In the genomic region with DNA sequence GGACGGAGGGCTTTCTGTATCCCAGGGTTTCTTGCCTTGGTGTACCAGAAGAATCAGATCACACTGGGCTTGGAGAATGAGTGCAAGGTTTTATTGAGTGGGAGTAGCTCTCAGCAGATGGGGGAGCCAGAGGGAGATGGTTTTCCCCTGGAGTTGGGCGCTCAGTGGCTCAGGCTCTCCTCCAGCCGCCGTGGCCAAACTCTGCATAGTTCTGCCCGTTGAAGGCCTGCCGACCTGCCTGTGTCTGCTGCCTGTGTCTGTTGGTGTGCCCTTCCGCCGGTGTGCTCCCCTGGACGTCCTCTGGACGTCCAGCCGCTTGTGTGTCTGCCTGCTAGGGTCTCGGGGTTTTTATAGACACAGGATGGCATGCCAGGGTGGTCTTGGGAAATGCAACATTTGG, we compare ENCODE assay signal across 2 cellular contexts.
TF ChIP-seq lines count a peak whose summit lies in the region.

No MANE protein-coding gene starts in this region.

TF ChIP-seq in HepG2, 621 proteins besides CTCF, POLR2A, EP300 and RAD21:
- TF ChIP-seq ZNF773 (CRISPR knock-in tag; IDR thresholded peaks at IDR 0.05; ENCODE audit: borderline replicate concordance), result no peak
- no peak for TF ChIP-seq SMARCE1 (IDR thresholded peaks at IDR 0.05; ENCODE audit: borderline replicate concordance)
- no peak for TF ChIP-seq CBX5 (CRISPR knock-in tag; IDR thresholded peaks at IDR 0.05; ENCODE audit: borderline replicate concordance)
- 0 out of 2 replicates have a peak, but pooled peaks have one; percentile 18 for TF ChIP-seq THAP11 (CRISPR knock-in tag; IDR thresholded peaks at IDR 0.05)
- TF ChIP-seq, protein P1, sequence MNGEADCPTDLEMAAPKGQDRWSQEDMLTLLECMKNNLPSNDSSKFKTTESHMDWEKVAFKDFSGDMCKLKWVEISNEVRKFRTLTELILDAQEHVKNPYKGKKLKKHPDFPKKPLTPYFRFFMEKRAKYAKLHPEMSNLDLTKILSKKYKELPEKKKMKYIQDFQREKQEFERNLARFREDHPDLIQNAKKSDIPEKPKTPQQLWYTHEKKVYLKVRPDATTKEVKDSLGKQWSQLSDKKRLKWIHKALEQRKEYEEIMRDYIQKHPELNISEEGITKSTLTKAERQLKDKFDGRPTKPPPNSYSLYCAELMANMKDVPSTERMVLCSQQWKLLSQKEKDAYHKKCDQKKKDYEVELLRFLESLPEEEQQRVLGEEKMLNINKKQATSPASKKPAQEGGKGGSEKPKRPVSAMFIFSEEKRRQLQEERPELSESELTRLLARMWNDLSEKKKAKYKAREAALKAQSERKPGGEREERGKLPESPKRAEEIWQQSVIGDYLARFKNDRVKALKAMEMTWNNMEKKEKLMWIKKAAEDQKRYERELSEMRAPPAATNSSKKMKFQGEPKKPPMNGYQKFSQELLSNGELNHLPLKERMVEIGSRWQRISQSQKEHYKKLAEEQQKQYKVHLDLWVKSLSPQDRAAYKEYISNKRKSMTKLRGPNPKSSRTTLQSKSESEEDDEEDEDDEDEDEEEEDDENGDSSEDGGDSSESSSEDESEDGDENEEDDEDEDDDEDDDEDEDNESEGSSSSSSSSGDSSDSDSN (CRISPR knock-in tag; IDR thresholded peaks at IDR 0.05), result peak; percentile 19; the same call in 1 of the 2 replicates
- no peak for TF ChIP-seq MED13 (CRISPR knock-in tag; IDR thresholded peaks at IDR 0.05)
- TF ChIP-seq SMAD1 (CRISPR knock-in tag; IDR thresholded peaks at IDR 0.05; ENCODE audit: borderline replicate concordance, low read depth), result no peak
- TF ChIP-seq, protein P2, sequence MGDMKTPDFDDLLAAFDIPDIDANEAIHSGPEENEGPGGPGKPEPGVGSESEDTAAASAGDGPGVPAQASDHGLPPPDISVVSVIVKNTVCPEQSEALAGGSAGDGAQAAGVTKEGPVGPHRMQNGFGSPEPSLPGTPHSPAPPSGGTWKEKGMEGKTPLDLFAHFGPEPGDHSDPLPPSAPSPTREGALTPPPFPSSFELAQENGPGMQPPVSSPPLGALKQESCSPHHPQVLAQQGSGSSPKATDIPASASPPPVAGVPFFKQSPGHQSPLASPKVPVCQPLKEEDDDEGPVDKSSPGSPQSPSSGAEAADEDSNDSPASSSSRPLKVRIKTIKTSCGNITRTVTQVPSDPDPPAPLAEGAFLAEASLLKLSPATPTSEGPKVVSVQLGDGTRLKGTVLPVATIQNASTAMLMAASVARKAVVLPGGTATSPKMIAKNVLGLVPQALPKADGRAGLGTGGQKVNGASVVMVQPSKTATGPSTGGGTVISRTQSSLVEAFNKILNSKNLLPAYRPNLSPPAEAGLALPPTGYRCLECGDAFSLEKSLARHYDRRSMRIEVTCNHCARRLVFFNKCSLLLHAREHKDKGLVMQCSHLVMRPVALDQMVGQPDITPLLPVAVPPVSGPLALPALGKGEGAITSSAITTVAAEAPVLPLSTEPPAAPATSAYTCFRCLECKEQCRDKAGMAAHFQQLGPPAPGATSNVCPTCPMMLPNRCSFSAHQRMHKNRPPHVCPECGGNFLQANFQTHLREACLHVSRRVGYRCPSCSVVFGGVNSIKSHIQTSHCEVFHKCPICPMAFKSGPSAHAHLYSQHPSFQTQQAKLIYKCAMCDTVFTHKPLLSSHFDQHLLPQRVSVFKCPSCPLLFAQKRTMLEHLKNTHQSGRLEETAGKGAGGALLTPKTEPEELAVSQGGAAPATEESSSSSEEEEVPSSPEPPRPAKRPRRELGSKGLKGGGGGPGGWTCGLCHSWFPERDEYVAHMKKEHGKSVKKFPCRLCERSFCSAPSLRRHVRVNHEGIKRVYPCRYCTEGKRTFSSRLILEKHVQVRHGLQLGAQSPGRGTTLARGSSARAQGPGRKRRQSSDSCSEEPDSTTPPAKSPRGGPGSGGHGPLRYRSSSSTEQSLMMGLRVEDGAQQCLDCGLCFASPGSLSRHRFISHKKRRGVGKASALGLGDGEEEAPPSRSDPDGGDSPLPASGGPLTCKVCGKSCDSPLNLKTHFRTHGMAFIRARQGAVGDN (CRISPR knock-in tag; IDR thresholded peaks at IDR 0.05), result peak; percentile 46
- TF ChIP-seq DR1 (CRISPR knock-in tag; IDR thresholded peaks at IDR 0.05), result no peak
TF ChIP-seq in HepG2: peak in this region for 3.

TF ChIP-seq in K562, 482 proteins besides CTCF, POLR2A, EP300 and RAD21:
- TF ChIP-seq, protein P3, sequence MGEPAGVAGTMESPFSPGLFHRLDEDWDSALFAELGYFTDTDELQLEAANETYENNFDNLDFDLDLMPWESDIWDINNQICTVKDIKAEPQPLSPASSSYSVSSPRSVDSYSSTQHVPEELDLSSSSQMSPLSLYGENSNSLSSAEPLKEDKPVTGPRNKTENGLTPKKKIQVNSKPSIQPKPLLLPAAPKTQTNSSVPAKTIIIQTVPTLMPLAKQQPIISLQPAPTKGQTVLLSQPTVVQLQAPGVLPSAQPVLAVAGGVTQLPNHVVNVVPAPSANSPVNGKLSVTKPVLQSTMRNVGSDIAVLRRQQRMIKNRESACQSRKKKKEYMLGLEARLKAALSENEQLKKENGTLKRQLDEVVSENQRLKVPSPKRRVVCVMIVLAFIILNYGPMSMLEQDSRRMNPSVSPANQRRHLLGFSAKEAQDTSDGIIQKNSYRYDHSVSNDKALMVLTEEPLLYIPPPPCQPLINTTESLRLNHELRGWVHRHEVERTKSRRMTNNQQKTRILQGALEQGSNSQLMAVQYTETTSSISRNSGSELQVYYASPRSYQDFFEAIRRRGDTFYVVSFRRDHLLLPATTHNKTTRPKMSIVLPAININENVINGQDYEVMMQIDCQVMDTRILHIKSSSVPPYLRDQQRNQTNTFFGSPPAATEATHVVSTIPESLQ (CRISPR knock-in tag; IDR thresholded peaks at IDR 0.05), result no peak
- TF ChIP-seq ZFP36 (IDR thresholded peaks at IDR 0.05; ENCODE audit: low read depth, low read length, partially characterized antibody) (no peak), DPF2 (IDR thresholded peaks at IDR 0.05) (no peak), SIN3B (IDR thresholded peaks at IDR 0.05; ENCODE audit: low read depth) (no peak), KHSRP (IDR thresholded peaks at IDR 0.05) (no peak), MAFF (IDR thresholded peaks at IDR 0.05; ENCODE audit: low read length) (no peak), ETV1 (tag; conservative IDR thresholded peaks at IDR 0.05; ENCODE audit: low read depth) (no peak), HSF4 (CRISPR knock-in tag; IDR thresholded peaks at IDR 0.05; ENCODE audit: borderline replicate concordance) (no peak), KLF6 (CRISPR knock-in tag; IDR thresholded peaks at IDR 0.05; ENCODE audit: borderline replicate concordance) (no peak), MYBL2 (IDR thresholded peaks at IDR 0.05; ENCODE audit: low read depth) (no peak), MYBL2 (CRISPR knock-in tag; IDR thresholded peaks at IDR 0.05; ENCODE audit: borderline replicate concordance) (no peak), NFATC3 (IDR thresholded peaks at IDR 0.05) (no peak), BRF1 (IDR thresholded peaks at IDR 0.05; ENCODE audit: borderline replicate concordance, extremely low read depth, insufficient read length) (no peak)
- TF ChIP-seq, protein P4, sequence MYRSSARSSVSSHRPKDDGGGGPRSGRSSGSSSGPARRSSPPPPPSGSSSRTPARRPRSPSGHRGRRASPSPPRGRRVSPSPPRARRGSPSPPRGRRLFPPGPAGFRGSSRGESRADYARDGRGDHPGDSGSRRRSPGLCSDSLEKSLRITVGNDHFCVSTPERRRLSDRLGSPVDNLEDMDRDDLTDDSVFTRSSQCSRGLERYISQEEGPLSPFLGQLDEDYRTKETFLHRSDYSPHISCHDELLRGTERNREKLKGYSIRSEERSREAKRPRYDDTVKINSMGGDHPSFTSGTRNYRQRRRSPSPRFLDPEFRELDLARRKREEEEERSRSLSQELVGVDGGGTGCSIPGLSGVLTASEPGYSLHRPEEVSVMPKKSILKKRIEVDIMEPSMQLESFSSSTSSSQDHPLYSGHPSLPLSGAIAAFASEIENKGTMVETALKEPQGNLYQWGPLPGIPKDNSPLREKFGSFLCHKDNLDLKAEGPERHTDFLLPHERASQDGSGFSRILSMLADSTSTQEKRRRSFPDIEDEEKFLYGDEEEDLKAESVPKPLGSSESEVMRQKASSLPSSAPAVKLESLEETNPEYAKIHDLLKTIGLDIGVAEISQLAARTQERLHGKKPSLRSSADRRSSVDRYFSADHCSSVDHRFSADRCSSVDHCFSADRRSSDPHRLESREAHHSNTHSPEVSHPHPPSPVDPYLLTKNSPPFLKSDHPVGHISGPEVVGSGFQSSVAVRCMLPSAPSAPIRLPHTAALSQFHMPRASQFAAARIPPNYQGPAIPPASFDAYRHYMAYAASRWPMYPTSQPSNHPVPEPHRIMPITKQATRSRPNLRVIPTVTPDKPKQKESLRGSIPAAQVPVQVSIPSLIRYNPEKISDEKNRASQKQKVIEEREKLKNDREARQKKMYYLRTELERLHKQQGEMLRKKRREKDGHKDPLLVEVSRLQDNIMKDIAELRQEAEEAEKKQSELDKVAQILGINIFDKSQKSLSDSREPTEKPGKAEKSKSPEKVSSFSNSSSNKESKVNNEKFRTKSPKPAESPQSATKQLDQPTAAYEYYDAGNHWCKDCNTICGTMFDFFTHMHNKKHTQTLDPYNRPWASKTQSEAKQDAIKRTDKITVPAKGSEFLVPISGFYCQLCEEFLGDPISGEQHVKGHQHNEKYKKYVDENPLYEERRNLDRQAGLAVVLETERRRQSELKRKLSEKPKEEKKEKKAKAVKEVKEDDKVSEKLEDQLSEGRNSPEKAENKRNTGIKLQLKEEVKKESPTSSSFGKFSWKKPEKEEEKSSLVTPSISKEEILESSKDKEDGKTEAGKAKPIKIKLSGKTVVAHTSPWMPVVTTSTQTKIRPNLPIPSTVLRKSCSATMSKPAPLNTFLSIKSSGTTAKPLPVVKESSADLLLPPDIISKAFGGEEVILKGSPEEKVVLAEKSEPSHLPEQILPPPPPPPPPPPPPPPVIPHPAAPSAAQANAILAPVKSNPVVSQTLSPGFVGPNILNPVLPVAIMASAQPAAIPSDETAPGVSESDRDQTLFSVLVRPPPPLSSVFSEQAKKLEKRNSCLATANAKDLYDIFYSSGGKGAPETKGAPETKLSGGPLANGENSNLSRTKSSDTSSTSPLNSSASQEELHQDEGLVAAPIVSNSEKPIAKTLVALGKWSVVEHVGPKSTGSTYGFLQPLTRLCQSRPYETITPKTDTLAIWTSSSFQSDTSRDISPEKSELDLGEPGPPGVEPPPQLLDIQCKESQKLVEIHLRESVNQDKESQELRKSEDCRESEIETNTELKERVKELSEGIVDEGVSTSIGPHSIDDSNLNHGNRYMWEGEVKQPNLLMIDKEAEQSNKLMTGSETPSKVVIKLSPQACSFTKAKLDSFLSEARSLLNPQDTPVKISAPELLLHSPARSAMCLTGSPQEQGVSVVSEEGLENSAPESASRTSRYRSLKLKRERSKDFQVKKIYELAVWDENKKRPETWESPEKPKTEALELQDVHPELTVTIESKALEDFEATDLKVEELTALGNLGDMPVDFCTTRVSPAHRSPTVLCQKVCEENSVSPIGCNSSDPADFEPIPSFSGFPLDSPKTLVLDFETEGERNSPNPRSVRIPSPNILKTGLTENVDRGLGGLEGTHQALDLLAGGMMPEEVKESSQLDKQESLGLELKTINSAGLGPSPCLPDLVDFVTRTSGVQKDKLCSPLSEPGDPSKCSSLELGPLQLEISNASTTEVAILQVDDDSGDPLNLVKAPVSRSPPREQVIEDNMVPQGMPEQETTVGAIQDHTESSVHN (IDR thresholded peaks at IDR 0.05; ENCODE audit: borderline replicate concordance in 1 of 2, low read depth in 1 of 2), result no peak
- TF ChIP-seq, protein P5, sequence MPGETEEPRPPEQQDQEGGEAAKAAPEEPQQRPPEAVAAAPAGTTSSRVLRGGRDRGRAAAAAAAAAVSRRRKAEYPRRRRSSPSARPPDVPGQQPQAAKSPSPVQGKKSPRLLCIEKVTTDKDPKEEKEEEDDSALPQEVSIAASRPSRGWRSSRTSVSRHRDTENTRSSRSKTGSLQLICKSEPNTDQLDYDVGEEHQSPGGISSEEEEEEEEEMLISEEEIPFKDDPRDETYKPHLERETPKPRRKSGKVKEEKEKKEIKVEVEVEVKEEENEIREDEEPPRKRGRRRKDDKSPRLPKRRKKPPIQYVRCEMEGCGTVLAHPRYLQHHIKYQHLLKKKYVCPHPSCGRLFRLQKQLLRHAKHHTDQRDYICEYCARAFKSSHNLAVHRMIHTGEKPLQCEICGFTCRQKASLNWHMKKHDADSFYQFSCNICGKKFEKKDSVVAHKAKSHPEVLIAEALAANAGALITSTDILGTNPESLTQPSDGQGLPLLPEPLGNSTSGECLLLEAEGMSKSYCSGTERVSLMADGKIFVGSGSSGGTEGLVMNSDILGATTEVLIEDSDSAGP (CRISPR knock-in tag; IDR thresholded peaks at IDR 0.05), result no peak
TF ChIP-seq in K562: peak in this region for 0.
